16 cellular contexts compared by ENCODE assay signal in the genomic region with DNA sequence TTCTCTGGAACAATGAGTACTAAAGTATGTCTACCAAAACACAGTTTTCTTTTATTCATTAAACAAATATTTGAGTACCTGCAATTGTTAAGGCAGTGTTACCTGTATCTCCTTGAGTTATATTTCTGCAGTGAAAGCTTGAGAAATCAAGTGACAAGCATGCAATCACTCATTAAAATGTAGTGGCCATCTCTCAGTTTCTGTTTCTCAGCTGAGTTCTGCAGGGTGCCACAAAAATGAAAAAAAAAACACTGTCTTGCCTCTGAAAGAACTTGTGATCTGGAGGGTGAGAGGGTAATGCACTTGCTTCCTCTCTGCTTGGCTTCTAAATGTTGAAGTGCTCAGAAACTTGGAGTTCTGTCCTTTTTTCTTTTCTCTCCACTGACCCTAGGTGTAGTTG. TPM values are rescaled to one million over a fixed set of nuclear protein-coding genes. Genes with fewer than 3 reads are reported as not detected.
A peak's percentile ranks its signal among the peaks of the same experiment; 100 is the strongest.
DNase-seq lines count a peak whose midpoint lies in the region; ATAC-seq and TF ChIP-seq lines count a peak whose summit lies in the region.
"Had no signal": no experiment of that assay in that cellular context is flagged by ENCODE, and none has a peak within 500 bp of the region (broad histone marks: within the 10 kb centered on the region; RNA-seq: fewer than 3 reads in every experiment).

No MANE protein-coding gene starts in this region.

- ATAC-seq in GM18873 (IDR thresholded peaks at IDR 0.05; ENCODE audit: low FRiP score, unreplicated experiment) (peak; percentile 54), GM21619 (IDR thresholded peaks at IDR 0.05; ENCODE audit: unreplicated experiment) (peak; percentile 73), HG03354 (IDR thresholded peaks at IDR 0.05; ENCODE audit: poor library complexity, severe bottlenecking, unreplicated experiment) (peak; percentile 53)
- ATAC-seq: stimulated activated effector memory CD8-positive, alpha-beta T cell treated with anti-CD3 and anti-CD28 coated beads, Interleukin-12 subunit alpha, Interleukin-12 subunit beta, amount 100 ng/mL, for 72 hours had no signal

- no peak overlapping the region for H3K4me3 ChIP-seq in CD4-positive, alpha-beta memory T cell (ENCODE audit: low read length in 2 of 2)
- H3K4me3 ChIP-seq in Peyer's patch, result no peak overlapping the region
- H3K4me3 ChIP-seq: adrenal gland, prostate gland had no signal

- CTCF ChIA-PET in CD4-positive, alpha-beta memory T cell (lab: Charles Lee; ENCODE audit: partially characterized antibody), result interaction anchor here (1.0 kb wide), 1 partner anchor 14 kb away, joined by 3 read pairs; no protein-coding TSS in a partner anchor

- peak overlapping the region in 1 of 7 donors; percentile 45 for H3K27ac Mint-ChIP-seq in CD4-positive, alpha-beta memory T cell
- H3K27ac Mint-ChIP-seq: stimulated activated effector memory CD8-positive, alpha-beta T cell treated with anti-CD3 and anti-CD28 coated beads, Interleukin-12 subunit alpha, Interleukin-12 subunit beta, amount 100 ng/mL, for 72 hours had no signal

- H3K4me1 ChIP-seq in CD4-positive, alpha-beta memory T cell (ENCODE audit: insufficient read depth, low read length), result peaks cover 8% of the 10 kb centered on the region
- no peaks in the 10 kb centered on the region for H3K4me1 ChIP-seq in Peyer's patch
- H3K4me1 ChIP-seq: prostate gland had no signal

- H3K36me3 Mint-ChIP-seq in CD4-positive, alpha-beta memory T cell, result no peaks in the 10 kb centered on the region
- H3K36me3 Mint-ChIP-seq: stimulated activated effector memory CD8-positive, alpha-beta T cell treated with anti-CD3 and anti-CD28 coated beads, Interleukin-12 subunit alpha, Interleukin-12 subunit beta, amount 100 ng/mL, for 72 hours had no signal

- H3K36me3 ChIP-seq in CD4-positive, alpha-beta memory T cell (ENCODE audit: insufficient read depth, low read length), result no peaks in the 10 kb centered on the region
- H3K36me3 ChIP-seq in Peyer's patch, result no peaks in the 10 kb centered on the region
- H3K36me3 ChIP-seq: adrenal gland, prostate gland had no signal

- no peak overlapping the region for H3K4me3 Mint-ChIP-seq in CD4-positive, alpha-beta memory T cell
- H3K4me3 Mint-ChIP-seq: stimulated activated effector memory CD8-positive, alpha-beta T cell treated with anti-CD3 and anti-CD28 coated beads, Interleukin-12 subunit alpha, Interleukin-12 subunit beta, amount 100 ng/mL, for 72 hours had no signal

- peaks cover 28 to 60% (median 31%) of the 10 kb centered on the region in 4 donors for H3K4me1 Mint-ChIP-seq in CD4-positive, alpha-beta memory T cell

- H3K27ac ChIP-seq in CD4-positive, alpha-beta memory T cell (ENCODE audit: low read depth, low read length), result no peak overlapping the region
- no peak overlapping the region for H3K27ac ChIP-seq in Peyer's patch
- H3K27ac ChIP-seq: adrenal gland, prostate gland, RWPE1 had no signal

- TF ChIP-seq POLR2A in Peyer's patch (IDR thresholded peaks at IDR 0.05), result no peak

- H3K27me3 Mint-ChIP-seq in CD4-positive, alpha-beta memory T cell, result no peaks in the 10 kb centered on the region
- H3K27me3 Mint-ChIP-seq: IgD-negative memory B cell had no signal

- no peaks in the 10 kb centered on the region for H3K9me3 ChIP-seq in CD4-positive, alpha-beta memory T cell (ENCODE audit: control insufficient read depth in 1 of 2, low read length in 2 of 2)
- no peaks in the 10 kb centered on the region for H3K9me3 ChIP-seq in Peyer's patch
- H3K9me3 ChIP-seq: adrenal gland, prostate gland had no signal

- intact Hi-C loops in CD4-positive, alpha-beta memory T cell (cut with micrococcal nuclease), result no loop called here

- TF ChIP-seq CTCF in GM10266 (IDR thresholded peaks at IDR 0.05; ENCODE audit: control insufficient read depth, insufficient read depth, low read depth, missing control alignments) (no peak), Peyer's patch (IDR thresholded peaks at IDR 0.05) (no peak)

- DNase-seq in GM10266 (ENCODE audit: extremely low spot score) (peak; percentile 41), NCI-H128 (lab: John Stamatoyannopoulos, UW; ENCODE audit: unreplicated experiment) (no peak), Peyer's patch (no peak)
- no peak for DNase-seq in stimulated activated CD4-positive, alpha-beta T cell treated with anti-CD3 and anti-CD28 coated beads, Interleukin-4, amount 100 ng/mL, for 4 hours
- DNase-seq in CD4-positive, alpha-beta memory T cell, result no peak
- DNase-seq: adrenal gland, cortex of kidney, NCI-H146, NCI-H524 had no signal

- peaks cover 0 to 2% (median 0%) of the 10 kb centered on the region in 8 donors for H3K9me3 Mint-ChIP-seq in CD4-positive, alpha-beta memory T cell
- H3K9me3 Mint-ChIP-seq: IgD-negative memory B cell; stimulated activated effector memory CD8-positive, alpha-beta T cell treated with anti-CD3 and anti-CD28 coated beads, Interleukin-12 subunit alpha, Interleukin-12 subunit beta, amount 100 ng/mL, for 72 hours had no signal

- no peaks in the 10 kb centered on the region for H3K27me3 ChIP-seq in CD4-positive, alpha-beta memory T cell (ENCODE audit: insufficient read depth, low read length)
- H3K27me3 ChIP-seq in Peyer's patch, result no peaks in the 10 kb centered on the region
- H3K27me3 ChIP-seq: adrenal gland had no signal

- POLR2A ChIA-PET in CD4-positive, alpha-beta memory T cell (lab: Charles Lee; ENCODE audit: partially characterized antibody), result no interaction called here

RNA-seq across cellular contexts. Expression of a gene that starts 6.8 kb away (rescaled TPM):
- 10 to 100 TPM; 11.9 to 13.0 TPM for total RNA-seq in CD4-positive, alpha-beta memory T cell
- polyA plus RNA-seq in CD4-positive, alpha-beta memory T cell, result 1 to 10 TPM in 1 of 2 donors, under 1 TPM in 1; 0.18 to 1.1 TPM
- 100 to 1,000 TPM in 1 of 4 donors, 10 to 100 TPM in 3; 17.7 to 111 (median 21.9) TPM for total RNA-seq in Peyer's patch
